ENCODE assay signal across 29 cellular contexts in genomic region chr6:6505111-6505510, GRCh38.
DNase-seq lines count a peak whose midpoint lies in the region; ATAC-seq and TF ChIP-seq lines count a peak whose summit lies in the region.
"Had no signal": no experiment of that assay in that cellular context is flagged by ENCODE, and none has a peak within 500 bp of the region (broad histone marks: within the 10 kb centered on the region; RNA-seq: fewer than 3 reads in every experiment).

No MANE protein-coding gene starts in this region.

- dilution Hi-C loops in mammary epithelial cell (cut with HindIII; ENCODE audit: low sequenced_read_pairs), result no loop called here

- no TSS peak for BruUV-seq in mammary epithelial cell (replicated peaks; lab: Mats Ljungman, UMichigan)

- H3K27ac Mint-ChIP-seq in neural progenitor cell, result no peak overlapping the region
- H3K27ac Mint-ChIP-seq: activated T-helper 2 cell treated with anti-CD3 and anti-CD28 coated beads, Interferon-gamma antibody, Interleukin-2, Interleukin-4, amounts not matched to agents 10 μg/mL and 5 μg/mL and 100 μg/mL, durations not matched to agents 14 hours and 24 hours and 36 hours; CD14-positive monocyte; nephron had no signal

- H3K27ac ChIP-seq in mammary epithelial cell (ENCODE audit: insufficient read depth, low read depth, low read length) (no peak overlapping the region), neural progenitor cell (no peak overlapping the region), RWPE1 (no peak overlapping the region), heart left ventricle (no peak overlapping the region), transverse colon (no peak overlapping the region)
- H3K27ac ChIP-seq: body of pancreas, GM23248, ovary, Peyer's patch had no signal

- no peak overlapping the region for H3K4me3 Mint-ChIP-seq in neural progenitor cell
- H3K4me3 Mint-ChIP-seq: CD14-positive monocyte, nephron had no signal

- no peaks in the 10 kb centered on the region for H3K36me3 Mint-ChIP-seq in neural progenitor cell
- H3K36me3 Mint-ChIP-seq: CD14-positive monocyte had no signal

- H3K4me3 ChIP-seq in GM12864 (ENCODE audit: low read depth, low read length), result no peak overlapping the region
- H3K4me3 ChIP-seq in NB4 (ENCODE audit: low read depth, low read length), result no peak overlapping the region
- H3K4me3 ChIP-seq in mammary epithelial cell (replicated peaks in 1 of 3; ENCODE audit: insufficient read depth in 1 of 3, low read depth in 2 of 3, low read length in 3 of 3), result no peak overlapping the region
- H3K4me3 ChIP-seq in neural progenitor cell, result no peak overlapping the region
- no peak overlapping the region for H3K4me3 ChIP-seq in heart left ventricle
- no peak overlapping the region for H3K4me3 ChIP-seq in transverse colon
- H3K4me3 ChIP-seq: body of pancreas, GM23248, ovary, Peyer's patch had no signal

- H3K9me3 ChIP-seq in mammary epithelial cell (replicated peaks; ENCODE audit: insufficient read depth, low read length) (no peaks in the 10 kb centered on the region), neural progenitor cell (ENCODE audit: low read depth) (no peaks in the 10 kb centered on the region), heart left ventricle (peaks cover 0 to 9% (median 0%) of the 10 kb centered on the region in 12 donors), transverse colon (no peaks in the 10 kb centered on the region)
- H3K9me3 ChIP-seq: body of pancreas, ovary, Peyer's patch had no signal

- H3K4me2 ChIP-seq in mammary epithelial cell (ENCODE audit: insufficient read depth, low read depth, low read length), result no peak overlapping the region
- H3K4me2 ChIP-seq in neural progenitor cell, result no peak overlapping the region

- H3K4me1 ChIP-seq in mammary epithelial cell (ENCODE audit: insufficient read depth, low read length) (no peaks in the 10 kb centered on the region), neural progenitor cell (no peaks in the 10 kb centered on the region), heart left ventricle (no peaks in the 10 kb centered on the region), transverse colon (no peaks in the 10 kb centered on the region)
- H3K4me1 ChIP-seq: body of pancreas, Peyer's patch had no signal

- no peaks in the 10 kb centered on the region for H3F3A ChIP-seq in neural progenitor cell (ENCODE audit: low read depth)

- POLR2A ChIA-PET in RWPE1 (lab: Yijun Ruan, JAX; ENCODE audit: low non-redundant PET), result no interaction called here

- DNase-seq in GM12864 (ENCODE audit: low read depth) (no peak), NB4 (ENCODE audit: low read depth) (peak; percentile 22), mammary epithelial cell (no peak), neural progenitor cell (ENCODE audit: low spot score) (no peak), DMS53 (lab: John Stamatoyannopoulos, UW) (no peak), RWPE1 (ENCODE audit: low spot score) (no peak), heart left ventricle (no peak), transverse colon (no peak)
- DNase-seq: activated CD8-positive, alpha-beta memory T cell treated with anti-CD3 and anti-CD28 coated beads for 24 hours; activated naive CD4-positive, alpha-beta T cell treated with anti-CD3 and anti-CD28 coated beads, Interleukin-2, amount 50 U/mL, for 16 hours; activated T-cell treated with anti-CD3 and anti-CD28 coated beads for 4 hours; body of pancreas; Calu3; cerebellar nuclear complex; EL; GM23248; hippocampal formation; left cardiac atrium; NCI-H1105; NCI-H187 treated with DMSO at 0.1 percent for 48 hours; NCI-H2171 treated with DMSO at 0.1 percent for 48 hours; NCI-H510A; ovary; Peyer's patch; SHP77 treated with DMSO at 0.1 percent for 48 hours; stimulated activated naive CD4-positive, alpha-beta T cell had no signal

- no peak for ATAC-seq in heart left ventricle
- ATAC-seq: body of pancreas, left cardiac atrium had no signal

- CTCF ChIA-PET in mammary epithelial cell (lab: Charles Lee; ENCODE audit: low non-redundant PET) (no interaction called here), RWPE1 (lab: Yijun Ruan, JAX) (no interaction called here)

- H3K36me3 ChIP-seq in mammary epithelial cell (ENCODE audit: insufficient read depth, low read length) (no peaks in the 10 kb centered on the region), neural progenitor cell (no peaks in the 10 kb centered on the region), heart left ventricle (no peaks in the 10 kb centered on the region), transverse colon (no peaks in the 10 kb centered on the region)
- H3K36me3 ChIP-seq: ovary, Peyer's patch had no signal

- no peak for TF ChIP-seq POLR2A in NB4 (IDR thresholded peaks at IDR 0.05; ENCODE audit: extremely low read depth, insufficient read length)
- no peak for TF ChIP-seq POLR2A in heart left ventricle (IDR thresholded peaks at IDR 0.05)
- TF ChIP-seq POLR2A in transverse colon (IDR thresholded peaks at IDR 0.05), result no peak

- peaks cover 2% of the 10 kb centered on the region for H3K9me3 Mint-ChIP-seq in neural progenitor cell
- H3K9me3 Mint-ChIP-seq: activated T-helper 2 cell treated with anti-CD3 and anti-CD28 coated beads, Interferon-gamma antibody, Interleukin-2, Interleukin-4, amounts not matched to agents 10 μg/mL and 5 μg/mL and 100 μg/mL, durations not matched to agents 14 hours and 24 hours and 36 hours had no signal

- intact Hi-C loops in mammary epithelial cell (cut with micrococcal nuclease), result no loop called here
- intact Hi-C loops in heart left ventricle (cut with DNase I), result no loop called here
- intact Hi-C loops in transverse colon (cut with DNase I; ENCODE audit: low total_unique reads), result no loop called here

- peaks cover 3% of the 10 kb centered on the region for H3K27me3 Mint-ChIP-seq in neural progenitor cell (ENCODE audit: insufficient read depth, low read depth)

- H2AFZ ChIP-seq in mammary epithelial cell (ENCODE audit: low read depth, low read length) (no peak overlapping the region), neural progenitor cell (replicated peaks) (no peak overlapping the region)
- H2AFZ ChIP-seq: GM23248 had no signal

- peak; percentile 25 for TF ChIP-seq CTCF in GM12864 (IDR thresholded peaks at IDR 0.05; ENCODE audit: low read depth, low read length, missing control alignments)
- peak; percentile 16 for TF ChIP-seq CTCF in NB4 (IDR thresholded peaks at IDR 0.05; ENCODE audit: low read depth, low read length)
- peak; percentile 15 to 28 for TF ChIP-seq CTCF in mammary epithelial cell (conservative IDR thresholded peaks at IDR 0.05 in 1 of 2, IDR thresholded peaks at IDR 0.05 in 1 of 2; ENCODE audit: extremely low read depth in 1 of 2, insufficient read depth in 1 of 2, low read depth in 1 of 2, low read length in 2 of 2)
- peak; percentile 19 for TF ChIP-seq CTCF in neural progenitor cell (IDR thresholded peaks at IDR 0.05)
- no peak for TF ChIP-seq CTCF in RWPE1 (conservative IDR thresholded peaks at IDR 0.05; ENCODE audit: low read depth)
- no peak for TF ChIP-seq CTCF in heart left ventricle (IDR thresholded peaks at IDR 0.05)
- no peak for TF ChIP-seq CTCF in transverse colon (IDR thresholded peaks at IDR 0.05)

- H4K20me1 ChIP-seq in mammary epithelial cell (ENCODE audit: insufficient read depth, low read length), result no peaks in the 10 kb centered on the region
- no peaks in the 10 kb centered on the region for H4K20me1 ChIP-seq in neural progenitor cell (ENCODE audit: low read depth)

- 53% methylated on average over 3 of the region's 3 CpGs for WGBS in mammary epithelial cell (ENCODE audit: low coverage, missing lambda C conversion rate)
- 74 to 79% (median 76%) methylated on average over 3 of the region's 3 CpGs for WGBS in heart left ventricle, 4 donors
- 76 to 100% methylated on average over 3 of the region's 3 CpGs for WGBS in transverse colon (ENCODE audit: low coverage in 1 of 2), 2 donors

- no peaks in the 10 kb centered on the region for H3K27me3 ChIP-seq in mammary epithelial cell (ENCODE audit: insufficient read depth, low read length)
- no peaks in the 10 kb centered on the region for H3K27me3 ChIP-seq in neural progenitor cell
- no peaks in the 10 kb centered on the region for H3K27me3 ChIP-seq in heart left ventricle
- no peaks in the 10 kb centered on the region for H3K27me3 ChIP-seq in transverse colon
- H3K27me3 ChIP-seq: body of pancreas, ovary, Peyer's patch had no signal

- TF ChIP-seq EP300 in transverse colon (IDR thresholded peaks at IDR 0.05; ENCODE audit: low read depth), result no peak

- H3K9ac ChIP-seq in mammary epithelial cell (ENCODE audit: insufficient read depth, low read length) (no peak overlapping the region), neural progenitor cell (no peak overlapping the region)
- H3K9ac ChIP-seq: GM23248 had no signal

- no peaks in the 10 kb centered on the region for H3K79me2 ChIP-seq in mammary epithelial cell (ENCODE audit: insufficient read depth, low read length)
- H3K79me2 ChIP-seq in neural progenitor cell (ENCODE audit: low read depth), result no peaks in the 10 kb centered on the region

- in situ Hi-C loops in mammary epithelial cell (cut with MboI; ENCODE audit: low sequenced_read_pairs in 2 of 2) (loop anchor here in 1 of 2 donors (10.0 kb wide), 1 partner anchor 450 kb away; no protein-coding TSS in a partner anchor), transverse colon (cut with MboI; ENCODE audit: low pct_ligation_motif_present in 1 of 4, low pct_unique_long_range_greater_than_20kb in 1 of 4, low sequenced_read_pairs in 3 of 4) (no loop called here)

- H3K4me1 Mint-ChIP-seq in neural progenitor cell, result no peaks in the 10 kb centered on the region
- H3K4me1 Mint-ChIP-seq: nephron had no signal

Comparison
In these comparisons a context has a peak if more than half of its experiments do, and no peak if none do; other contexts are left out.
1. CTCF ChIP-seq: peak in GM12864 (single experiment), NB4 (single experiment), mammary epithelial cell (2 of 2) and neural progenitor cell (single experiment); none in RWPE1 (single experiment), heart left ventricle (0 of 12) and transverse colon (0 of 5).